In genomic region chr17:72119963-72120877, GRCh38 we compare ENCODE assay signal across 8 cellular contexts. TPM values are rescaled to one million over a fixed set of nuclear protein-coding genes. Genes with fewer than 3 reads are reported as not detected.
A peak's percentile ranks its signal among the peaks of the same experiment; 100 is the strongest.
DNase-seq lines count a peak whose midpoint lies in the region; ATAC-seq and TF ChIP-seq lines count a peak whose summit lies in the region.

No MANE protein-coding gene starts in this region.

- H3K27ac Mint-ChIP-seq in T-helper 17 cell, result no peak overlapping the region

- peak overlapping the region; percentile 78 to 81 for H3K4me3 ChIP-seq in prostate gland

- peak overlapping the region; percentile 39 for H3K4me3 Mint-ChIP-seq in T-helper 17 cell

- 4% methylated on average over 59 of the region's 65 CpGs for WGBS in prostate gland

- H3K27ac ChIP-seq in prostate gland, result peak overlapping the region; percentile 74 to 86

- no peaks in the 10 kb centered on the region for H3K36me3 ChIP-seq in prostate gland

- peaks cover 10% of the 10 kb centered on the region for H3K4me1 Mint-ChIP-seq in T-helper 17 cell

- peaks cover 3% of the 10 kb centered on the region for H3K4me1 ChIP-seq in prostate gland (replicated peaks)

- H3K36me3 Mint-ChIP-seq in T-helper 17 cell (ENCODE audit: low read depth), result peaks cover 10% of the 10 kb centered on the region

- peaks cover 67% of the 10 kb centered on the region for H3K27me3 Mint-ChIP-seq in T-helper 17 cell

- no peaks in the 10 kb centered on the region for H3K27me3 ChIP-seq in prostate gland (replicated peaks; ENCODE audit: insufficient read depth)

- TF ChIP-seq CTCF in prostate gland (IDR thresholded peaks at IDR 0.05), result no peak
- no peak for TF ChIP-seq CTCF in omental fat pad (IDR thresholded peaks at IDR 0.05)

- peak; percentile 91 for DNase-seq in DMS 273 (lab: John Stamatoyannopoulos, UW; ENCODE audit: unreplicated experiment)
- DNase-seq in T-helper 17 cell, result no peak
- peak; percentile 56 for DNase-seq in glomerular visceral epithelial cell (ENCODE audit: extremely low spot score)
- DNase-seq in prostate gland (ENCODE audit: low spot score), result peak; percentile 46
- no peak for DNase-seq in omental fat pad (ENCODE audit: low spot score)

- intact Hi-C loops in prostate gland (cut with DNase I), result loop anchor here (10.0 kb wide), 1 partner anchor 1345 kb away; no protein-coding TSS in a partner anchor

- ATAC-seq in HG03103 (IDR thresholded peaks at IDR 0.05; ENCODE audit: low read depth, unreplicated experiment) (peak; percentile 6), T-helper 17 cell (no peak), omental fat pad (ENCODE audit: low FRiP score) (no peak), GM18505 (IDR thresholded peaks at IDR 0.05; ENCODE audit: unreplicated experiment) (no peak), HG02610 (IDR thresholded peaks at IDR 0.05; ENCODE audit: unreplicated experiment) (no peak)

- H3K9me3 ChIP-seq in T-helper 17 cell (ENCODE audit: control insufficient read depth, low read length, poor library complexity, severe bottlenecking) (no peaks in the 10 kb centered on the region), prostate gland (no peaks in the 10 kb centered on the region)

- TF ChIP-seq POLR2A in prostate gland (IDR thresholded peaks at IDR 0.05) (no peak), GM18505 (IDR thresholded peaks at IDR 0.05; ENCODE audit: borderline replicate concordance, extremely low read depth, insufficient read depth, insufficient read length) (no peak)

RNA-seq across cellular contexts. Expression of gene SOX9, which starts 0.6 kb away (rescaled TPM):
- total RNA-seq in T-helper 17 cell, result not detected
- 100 to 1,000 TPM in 1 of 2 donors, 10 to 100 TPM in 1; 92.8 to 204 TPM for total RNA-seq in prostate gland
- 1 to 10 TPM in 2 of 4 donors, under 1 TPM in 2; 0.50 to 7.9 (median 1.8) TPM for total RNA-seq in omental fat pad

Comparison
In these comparisons a context has a peak if more than half of its experiments do, and no peak if none do; other contexts are left out.
1. DNase-seq: peak in DMS 273 (single experiment), glomerular visceral epithelial cell (single experiment) and prostate gland (single experiment); none in T-helper 17 cell (0 of 3) and omental fat pad (single experiment).
2. RNA of gene SOX9, which starts 0.6 kb away (total RNA-seq): 92.8 to 204 TPM in prostate gland; 0.50 to 7.9 TPM in omental fat pad and not detected in T-helper 17 cell; every median in the first group is over 10 times any median in the second.